23 cellular contexts compared by ENCODE assay signal in genomic region chr11:89626366-89626765, GRCh38.
DNase-seq lines count a peak whose midpoint lies in the region; ATAC-seq, FAIRE-seq and TF ChIP-seq lines count a peak whose summit lies in the region.
"Had no signal": no experiment of that assay in that cellular context is flagged by ENCODE, and none has a peak within 500 bp of the region (broad histone marks: within the 10 kb centered on the region; RNA-seq: fewer than 3 reads in every experiment).

No MANE protein-coding gene starts in this region.

- no peak overlapping the region for H3K4me3 Mint-ChIP-seq in WTC11
- H3K4me3 Mint-ChIP-seq: CD4-positive, CD25-positive, alpha-beta regulatory T cell; CD8-positive, alpha-beta memory T cell; GM23338; HFFc6 had no signal

- no peaks in the 10 kb centered on the region for H3K27me3 Mint-ChIP-seq in WTC11 (ENCODE audit: low read depth)
- H3K27me3 Mint-ChIP-seq: CD4-positive, CD25-positive, alpha-beta regulatory T cell; CD8-positive, alpha-beta memory T cell had no signal

- TF ChIP-seq EP300 in tibial nerve (IDR thresholded peaks at IDR 0.05), result no peak

- H3K4me1 Mint-ChIP-seq in WTC11, result peaks cover 5% of the 10 kb centered on the region
- H3K4me1 Mint-ChIP-seq: CD4-positive, CD25-positive, alpha-beta regulatory T cell; CD8-positive, alpha-beta memory T cell had no signal

- CTCF ChIA-PET in WTC11 (lab: Charles Lee), result interaction anchor here (0.6 kb wide), 2 partner anchors 149 to 305 kb away, joined by 3 read pairs; no protein-coding TSS in a partner anchor

- no peak overlapping the region for H3K4me3 ChIP-seq in tibial nerve
- H3K4me3 ChIP-seq: GM23338 had no signal

- H3K27ac Mint-ChIP-seq in WTC11, result no peak overlapping the region
- H3K27ac Mint-ChIP-seq: CD4-positive, CD25-positive, alpha-beta regulatory T cell; CD8-positive, alpha-beta memory T cell; GM23338; HFFc6 had no signal

- H3K36me3 ChIP-seq in tibial nerve, result no peaks in the 10 kb centered on the region
- H3K36me3 ChIP-seq: BE2C had no signal

- H3K27me3 ChIP-seq in tibial nerve, result no peaks in the 10 kb centered on the region
- H3K27me3 ChIP-seq: BE2C had no signal

- no peak for TF ChIP-seq POLR2A in tibial nerve (IDR thresholded peaks at IDR 0.05)

- no peaks in the 10 kb centered on the region for H3K36me3 Mint-ChIP-seq in WTC11
- H3K36me3 Mint-ChIP-seq: CD4-positive, CD25-positive, alpha-beta regulatory T cell; CD8-positive, alpha-beta memory T cell had no signal

- no peaks in the 10 kb centered on the region for H3K9me3 ChIP-seq in tibial nerve
- H3K9me3 ChIP-seq: BE2C had no signal

- FAIRE-seq in G401.6 (lab: Jason Lieb, UNC) (peak; percentile 93), frontal cortex (lab: Jason Lieb, UNC) (peak; percentile 66)
- FAIRE-seq: GM19239, H54 had no signal

- H3K27ac ChIP-seq in tibial nerve, result no peak overlapping the region
- H3K27ac ChIP-seq: HL-60 had no signal

- POLR2A ChIA-PET in WTC11 (lab: Charles Lee), result no interaction called here

- no peaks in the 10 kb centered on the region for H3K4me1 ChIP-seq in tibial nerve
- H3K4me1 ChIP-seq: BE2C had no signal

- no peaks in the 10 kb centered on the region for H3K9me3 Mint-ChIP-seq in WTC11
- H3K9me3 Mint-ChIP-seq: GM23338, HFFc6 had no signal

- DNase-seq in WTC11 (ENCODE audit: low spot score), result no peak
- no peak for DNase-seq in frontal cortex (ENCODE audit: low spot score in 2 of 2)
- DNase-seq in NCI-H2029 treated with DMSO at 0.1 percent for 48 hours (lab: John Stamatoyannopoulos, UW), result no peak
- DNase-seq in tibial nerve (ENCODE audit: low spot score in 2 of 2), result no peak
- DNase-seq in T-helper 9 cell, result no peak
- no peak for DNase-seq in 8988T
- DNase-seq: ACHN; BE2C; C1 segment of cervical spinal cord; CD4-positive, CD25-positive, alpha-beta regulatory T cell; CD8-positive, alpha-beta memory T cell; COR-L47; DMS 273 treated with DMSO at 0.1 percent for 48 hours; DMS53; DND-41; EL; HFFc6 had no signal

- TF ChIP-seq CTCF in WTC11 (IDR thresholded peaks at IDR 0.05), result no peak
- TF ChIP-seq CTCF in tibial nerve (IDR thresholded peaks at IDR 0.05), result no peak

- ATAC-seq in WTC11, result no peak
- ATAC-seq: GM23338, HCT116 had no signal

TF ChIP-seq in WTC11, 78 proteins besides CTCF, POLR2A, EP300 and RAD21:
- TF ChIP-seq USF2 (CRISPR knock-in tag; IDR thresholded peaks at IDR 0.05) (no peak), HMGA2 (CRISPR knock-in tag; IDR thresholded peaks at IDR 0.05) (peak; percentile 91; the same call in 1 of the 2 replicates), RORB (CRISPR knock-in tag; IDR thresholded peaks at IDR 0.05) (no peak)
